ENCODE assay signal across 11 cellular contexts in the genomic region with DNA sequence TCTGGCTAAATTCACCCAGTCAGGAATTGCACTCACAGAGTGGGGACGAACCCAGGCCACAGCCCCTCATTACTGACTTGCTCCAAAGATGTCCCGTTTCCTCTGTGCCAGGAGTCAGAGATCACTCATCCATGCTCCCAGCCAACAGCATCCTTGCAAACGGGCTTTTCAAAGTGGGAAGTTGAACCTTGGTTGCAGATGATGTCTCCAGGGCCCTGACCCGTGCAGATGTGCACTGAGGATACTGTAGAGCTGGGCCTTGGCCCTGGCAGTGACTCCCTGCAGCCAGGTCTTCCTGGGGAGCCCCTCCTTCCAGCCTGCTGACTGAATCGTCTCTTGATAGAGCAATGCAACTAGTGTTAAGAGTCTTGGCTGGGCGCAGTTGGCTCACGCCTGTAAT. TPM values are rescaled to one million over a fixed set of nuclear protein-coding genes. Genes with fewer than 3 reads are reported as not detected.
DNase-seq lines count a peak whose midpoint lies in the region; ATAC-seq and TF ChIP-seq lines count a peak whose summit lies in the region.
"Had no signal": no experiment of that assay in that cellular context is flagged by ENCODE, and none has a peak within 500 bp of the region (broad histone marks: within the 10 kb centered on the region; RNA-seq: fewer than 3 reads in every experiment).

No MANE protein-coding gene starts in this region.

- H3K9me3 Mint-ChIP-seq in stimulated activated naive CD8-positive, alpha-beta T cell treated with anti-CD3 and anti-CD28 coated beads, Interleukin-15, amount 100 ng/mL, for 72 hours: no peaks in the 10 kb centered on the region
- H3K9me3 Mint-ChIP-seq in activated naive CD4-positive, alpha-beta T cell treated with anti-CD3 and anti-CD28 coated beads, Interleukin-2, amount 50 U/mL, for 72 hours: no peaks in the 10 kb centered on the region
- no peaks in the 10 kb centered on the region for H3K9me3 Mint-ChIP-seq in HFFc6

- peaks cover 20 to 67% of the 10 kb centered on the region in 2 donors for H3K36me3 Mint-ChIP-seq in activated naive CD4-positive, alpha-beta T cell treated with anti-CD3 and anti-CD28 coated beads, Interleukin-2, amount 50 U/mL, for 72 hours
- H3K36me3 Mint-ChIP-seq in HFFc6 (ENCODE audit: low read depth): peaks cover 10% of the 10 kb centered on the region

- H3K27ac Mint-ChIP-seq in stimulated activated naive CD8-positive, alpha-beta T cell treated with anti-CD3 and anti-CD28 coated beads, Interleukin-15, amount 100 ng/mL, for 72 hours: peak overlapping the region; percentile 13 to 92
- H3K27ac Mint-ChIP-seq in activated naive CD4-positive, alpha-beta T cell treated with anti-CD3 and anti-CD28 coated beads, Interleukin-2, amount 50 U/mL, for 72 hours: peak overlapping the region; percentile 86 to 99
- no peak overlapping the region for H3K27ac Mint-ChIP-seq in HFFc6

- peak overlapping the region; percentile 62 to 76 for H3K4me3 Mint-ChIP-seq in stimulated activated naive CD8-positive, alpha-beta T cell treated with anti-CD3 and anti-CD28 coated beads, Interleukin-15, amount 100 ng/mL, for 72 hours
- no peak overlapping the region for H3K4me3 Mint-ChIP-seq in HFFc6

- TF ChIP-seq CTCF in HFFc6 (IDR thresholded peaks at IDR 0.05): no peak

- no peak for ATAC-seq in stimulated activated naive CD8-positive, alpha-beta T cell treated with anti-CD3 and anti-CD28 coated beads, Interleukin-15, amount 100 ng/mL, for 72 hours
- ATAC-seq in stimulated activated naive CD8-positive, alpha-beta T cell treated with anti-CD3 and anti-CD28 coated beads, Interleukin-15, Interleukin-2, amounts not matched to agents 100 U/mL and 50 U/mL, for 24 hours: no peak
- no peak for ATAC-seq in activated naive CD4-positive, alpha-beta T cell treated with anti-CD3 and anti-CD28 coated beads, Interleukin-2, amount 50 U/mL, for 72 hours
- ATAC-seq in HG03442 (IDR thresholded peaks at IDR 0.05; ENCODE audit: unreplicated experiment) (no peak), HG03045 (IDR thresholded peaks at IDR 0.05; ENCODE audit: unreplicated experiment) (no peak)
- ATAC-seq: PC-3 had no signal

- DNase-seq in stimulated activated naive CD8-positive, alpha-beta T cell treated with anti-CD3 and anti-CD28 coated beads, Interleukin-15, amount 100 ng/mL, for 72 hours: peak in 1 of 2 donors; percentile 10
- no peak for DNase-seq in stimulated activated naive CD8-positive, alpha-beta T cell treated with anti-CD3 and anti-CD28 coated beads, Interleukin-15, Interleukin-2, amounts not matched to agents 100 U/mL and 50 U/mL, for 24 hours
- no peak for DNase-seq in activated naive CD4-positive, alpha-beta T cell treated with anti-CD3 and anti-CD28 coated beads, Interleukin-2, amount 50 U/mL, for 72 hours (ENCODE audit: low spot score in 2 of 2)
- DNase-seq in mesenteric fat pad (ENCODE audit: low spot score) (peak; percentile 74), HFFc6 (no peak), HPDE6-E6E7 (ENCODE audit: extremely low spot score) (no peak)
- DNase-seq: NCI-H2227 treated with DMSO at 0.1 percent for 48 hours; PC-3; stimulated activated CD4-positive, alpha-beta T cell treated with anti-CD3 and anti-CD28 coated beads, Interleukin-15, amount 100 ng/mL, for 24 hours had no signal

- peaks cover 100% of the 10 kb centered on the region for H3K4me1 Mint-ChIP-seq in stimulated activated naive CD8-positive, alpha-beta T cell treated with anti-CD3 and anti-CD28 coated beads, Interleukin-15, amount 100 ng/mL, for 72 hours
- H3K4me1 Mint-ChIP-seq in HFFc6 (ENCODE audit: low read depth): peaks cover 31% of the 10 kb centered on the region

- no peaks in the 10 kb centered on the region for H3K27me3 Mint-ChIP-seq in stimulated activated naive CD8-positive, alpha-beta T cell treated with anti-CD3 and anti-CD28 coated beads, Interleukin-15, amount 100 ng/mL, for 72 hours
- no peaks in the 10 kb centered on the region; the same call in 1 of the 2 replicates for H3K27me3 Mint-ChIP-seq in HFFc6 (ENCODE audit: insufficient read depth)

RNA-seq across cellular contexts. Expression of a gene that starts 22.3 kb away (rescaled TPM):
- 100 to 1,000 TPM in 1 of 2 donors, 10 to 100 TPM in 1; 93.5 to 229 TPM for total RNA-seq in activated naive CD4-positive, alpha-beta T cell treated with anti-CD3 and anti-CD28 coated beads, Interleukin-2, amount 50 U/mL, for 72 hours
- 3.9 TPM for total RNA-seq in mesenteric fat pad
- total RNA-seq in HFFc6 (2021; fragmentation: NEBNext Ultra II Directional; extraction: Animal tissue kit (Norgen Biotek cat#: 25700)): 1 to 10 TPM in 5 of 6 experiments, under 1 TPM in 1; 0.99 to 3.9 (median 3.2) TPM

RNA-seq across cellular contexts. Expression of a gene that starts 40.0 kb away (rescaled TPM):
- 100 to 1,000 TPM; 156 to 291 TPM for total RNA-seq in activated naive CD4-positive, alpha-beta T cell treated with anti-CD3 and anti-CD28 coated beads, Interleukin-2, amount 50 U/mL, for 72 hours
- 288 TPM for total RNA-seq in mesenteric fat pad
- total RNA-seq in HFFc6 (2021; fragmentation: NEBNext Ultra II Directional; extraction: Animal tissue kit (Norgen Biotek cat#: 25700)): 100 to 1,000 TPM; 419 to 474 (median 442) TPM

Comparison
In these comparisons a context has a peak if more than half of its experiments do, and no peak if none do; other contexts are left out.
1. RNA of a gene that starts 22.3 kb away (total RNA-seq): 93.5 to 229 TPM in activated naive CD4-positive, alpha-beta T cell treated with anti-CD3 and anti-CD28 coated beads, Interleukin-2, amount 50 U/mL, for 72 hours; 3.9 TPM in mesenteric fat pad (single experiment) and 0.99 to 3.9 TPM in HFFc6; every median in the first group is over 10 times any median in the second.